In genomic region chr3:58018892-58019291, GRCh38 we compare ENCODE assay signal across 1 cellular context.
TF ChIP-seq lines count a peak whose summit lies in the region.

No MANE protein-coding gene starts in this region.

TF ChIP-seq in WTC11, 78 proteins besides CTCF, POLR2A, EP300 and RAD21 (continued from another document):
- TF ChIP-seq ARID4B (CRISPR knock-in tag; IDR thresholded peaks at IDR 0.05; ENCODE audit: borderline replicate concordance) (no peak), ZNF416 (CRISPR knock-in tag; IDR thresholded peaks at IDR 0.05) (no peak), SMAD3 (CRISPR knock-in tag; IDR thresholded peaks at IDR 0.05; ENCODE audit: borderline replicate concordance) (no peak), ATF2 (CRISPR knock-in tag; IDR thresholded peaks at IDR 0.05; ENCODE audit: borderline replicate concordance, low read depth) (no peak), FOXK1 (CRISPR knock-in tag; IDR thresholded peaks at IDR 0.05) (no peak), ZBTB21 (CRISPR knock-in tag; IDR thresholded peaks at IDR 0.05; ENCODE audit: borderline replicate concordance) (no peak), ZNF317 (CRISPR knock-in tag; IDR thresholded peaks at IDR 0.05; ENCODE audit: borderline replicate concordance, low read depth) (no peak), ZNF671 (CRISPR knock-in tag; IDR thresholded peaks at IDR 0.05) (no peak), NFYB (CRISPR knock-in tag; conservative IDR thresholded peaks at IDR 0.05; ENCODE audit: low read depth) (no peak), IRF2 (CRISPR knock-in tag; IDR thresholded peaks at IDR 0.05; ENCODE audit: borderline replicate concordance, low read depth) (no peak)
